20 cellular contexts compared by ENCODE assay signal in the genomic region with DNA sequence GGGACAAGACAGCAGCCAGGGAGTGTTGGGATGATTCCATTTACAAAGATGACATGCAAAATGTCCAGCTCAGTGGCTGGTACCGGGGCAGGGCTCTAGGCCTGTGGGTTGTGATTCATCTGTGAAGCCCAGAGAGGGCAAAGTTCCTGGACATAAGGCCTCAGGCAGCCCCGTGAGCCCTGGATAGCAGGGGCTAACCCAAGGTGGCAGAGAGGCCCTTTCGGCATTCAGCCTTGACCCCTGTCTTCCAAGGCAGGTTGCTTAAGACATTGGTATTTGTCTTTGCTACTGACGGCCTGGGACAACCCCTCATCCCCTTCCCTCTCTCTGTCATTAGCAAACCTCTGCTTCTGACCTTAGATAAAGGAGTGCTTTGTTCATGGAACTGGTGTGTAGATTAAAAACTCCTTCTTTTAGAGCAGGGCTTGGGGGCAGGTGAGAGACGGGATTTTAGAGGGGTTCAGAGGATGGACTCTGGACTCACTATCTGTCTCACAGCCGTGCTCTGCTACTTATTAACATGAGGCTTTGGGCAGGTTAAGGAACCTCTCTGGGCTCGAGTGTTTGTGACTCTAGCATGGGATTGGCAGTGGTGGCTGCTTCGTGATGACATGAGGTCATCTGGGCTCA. TPM values are rescaled to one million over a fixed set of nuclear protein-coding genes. Genes with fewer than 3 reads are reported as not detected.
A peak's percentile ranks its signal among the peaks of the same experiment; 100 is the strongest.
DNase-seq lines count a peak whose midpoint lies in the region; ATAC-seq and TF ChIP-seq lines count a peak whose summit lies in the region.
"Had no signal": no experiment of that assay in that cellular context is flagged by ENCODE, and none has a peak within 500 bp of the region (broad histone marks: within the 10 kb centered on the region; RNA-seq: fewer than 3 reads in every experiment).

No MANE protein-coding gene starts in this region.

- peak; percentile 31 for DNase-seq in activated effector memory CD4-positive, alpha-beta T cell treated with anti-CD3 and anti-CD28 coated beads, Interleukin-2, amount 50 U/mL, for 16 hours
- DNase-seq in activated effector memory CD4-positive, alpha-beta T cell treated with Interleukin-2 at 50 U/mL for 16 hours, result no peak
- DNase-seq in chondrocyte (ENCODE audit: low spot score) (peak; percentile 55), mucosa of gallbladder (ENCODE audit: low spot score) (peak; percentile 77), upper lobe of right lung (peak; percentile 28), anterior cingulate cortex (lab: John Stamatoyannopoulos, UW) (no peak)
- DNase-seq: activated CD4-positive, alpha-beta memory T cell treated with anti-CD3 and anti-CD28 coated beads for 36 hours; effector CD4-positive, alpha-beta T cell; gastrocnemius medialis; immature natural killer cell; naive thymus-derived CD4-positive, alpha-beta T cell; NCI-H1436; NCI-H524 had no signal

- no peaks in the 10 kb centered on the region for H3K9me3 Mint-ChIP-seq in chondrocyte (ENCODE audit: low read depth)
- H3K9me3 Mint-ChIP-seq: activated CD4-positive, alpha-beta memory T cell treated with anti-CD3 and anti-CD28 coated beads for 36 hours; immature natural killer cell; naive thymus-derived CD4-positive, alpha-beta T cell; T-helper 2 cell treated with Interferon-gamma antibody and Interleukin-4, amounts not matched to agents 5 μg/mL and 100 μg/mL, for 36 hours had no signal

- no peaks in the 10 kb centered on the region for H3K4me1 Mint-ChIP-seq in chondrocyte (ENCODE audit: low read depth)
- H3K4me1 Mint-ChIP-seq: immature natural killer cell had no signal

- no peaks in the 10 kb centered on the region for H3K36me3 ChIP-seq in upper lobe of right lung
- H3K36me3 ChIP-seq: ascending aorta, gastrocnemius medialis, suprapubic skin had no signal

- H3K27ac ChIP-seq in upper lobe of right lung, result no peak overlapping the region
- H3K27ac ChIP-seq: ascending aorta, gastrocnemius medialis, suprapubic skin had no signal

- ATAC-seq in upper lobe of right lung, result no peak
- no peak for ATAC-seq in HG03159 (IDR thresholded peaks at IDR 0.05; ENCODE audit: unreplicated experiment)
- no peak for ATAC-seq in GM18505 (IDR thresholded peaks at IDR 0.05; ENCODE audit: unreplicated experiment)
- ATAC-seq: gastrocnemius medialis; K562; naive thymus-derived CD4-positive, alpha-beta T cell had no signal

- H3K27ac Mint-ChIP-seq in chondrocyte (ENCODE audit: unreplicated experiment), result no peak overlapping the region
- H3K27ac Mint-ChIP-seq: activated CD4-positive, alpha-beta memory T cell treated with anti-CD3 and anti-CD28 coated beads for 36 hours; naive thymus-derived CD4-positive, alpha-beta T cell; T-helper 2 cell treated with Interferon-gamma antibody and Interleukin-4, amounts not matched to agents 5 μg/mL and 100 μg/mL, for 36 hours had no signal

- H3K4me3 ChIP-seq in upper lobe of right lung, result no peak overlapping the region
- H3K4me3 ChIP-seq: ascending aorta, gastrocnemius medialis, K562, smooth muscle cell, suprapubic skin had no signal

- peaks cover 13% of the 10 kb centered on the region for H3K4me1 ChIP-seq in upper lobe of right lung
- H3K4me1 ChIP-seq: ascending aorta, suprapubic skin had no signal

- H3K27me3 Mint-ChIP-seq in chondrocyte (ENCODE audit: low read depth), result peaks cover 5% of the 10 kb centered on the region

- peaks cover 1% of the 10 kb centered on the region for H3K36me3 Mint-ChIP-seq in chondrocyte (ENCODE audit: low read depth)
- H3K36me3 Mint-ChIP-seq: activated CD4-positive, alpha-beta memory T cell treated with anti-CD3 and anti-CD28 coated beads for 36 hours; immature natural killer cell; naive thymus-derived CD4-positive, alpha-beta T cell had no signal

- intact Hi-C loops in upper lobe of right lung (cut with DNase I), result no loop called here

- H3K4me3 Mint-ChIP-seq in chondrocyte (ENCODE audit: unreplicated experiment), result no peak overlapping the region
- H3K4me3 Mint-ChIP-seq: activated CD4-positive, alpha-beta memory T cell treated with anti-CD3 and anti-CD28 coated beads for 36 hours; immature natural killer cell; naive thymus-derived CD4-positive, alpha-beta T cell; T-helper 2 cell treated with Interferon-gamma antibody and Interleukin-4, amounts not matched to agents 5 μg/mL and 100 μg/mL, for 36 hours had no signal

- H3K9me3 ChIP-seq in upper lobe of right lung, result no peaks in the 10 kb centered on the region
- H3K9me3 ChIP-seq: ascending aorta, gastrocnemius medialis, suprapubic skin had no signal

- no peaks in the 10 kb centered on the region for H3K27me3 ChIP-seq in upper lobe of right lung
- H3K27me3 ChIP-seq: ascending aorta, gastrocnemius medialis, suprapubic skin had no signal

- TF ChIP-seq CTCF in chondrocyte (IDR thresholded peaks at IDR 0.05), result no peak
- TF ChIP-seq CTCF in upper lobe of right lung (IDR thresholded peaks at IDR 0.05), result no peak

- TF ChIP-seq POLR2A in GM18505 (IDR thresholded peaks at IDR 0.05; ENCODE audit: borderline replicate concordance, extremely low read depth, insufficient read depth, insufficient read length), result no peak

RNA-seq across cellular contexts. Expression of gene TMEM51, which starts 36.3 kb away (rescaled TPM):
- total RNA-seq in chondrocyte (0.82 to 1.9 TPM (median 1.8 TPM) in 3 replicates), mucosa of gallbladder (43.7 TPM), upper lobe of right lung (14.7 TPM)
- total RNA-seq: activated CD4-positive, alpha-beta memory T cell treated with anti-CD3 and anti-CD28 coated beads for 36 hours; ascending aorta had no signal

RNA-seq across cellular contexts. Expression of gene FHAD1, which starts 57.2 kb away (rescaled TPM):
- total RNA-seq in chondrocyte (not detected in 3 replicates), mucosa of gallbladder (1.7 TPM), upper lobe of right lung (2.4 TPM)
- total RNA-seq: activated CD4-positive, alpha-beta memory T cell treated with anti-CD3 and anti-CD28 coated beads for 36 hours; ascending aorta; gastrocnemius medialis; smooth muscle cell had no signal

Comparison
In these comparisons a context has a peak if more than half of its experiments do, and no peak if none do; other contexts are left out.
1. DNase-seq: peak in activated effector memory CD4-positive, alpha-beta T cell treated with anti-CD3 and anti-CD28 coated beads, Interleukin-2, amount 50 U/mL, for 16 hours (single experiment), chondrocyte (single experiment), mucosa of gallbladder (single experiment) and upper lobe of right lung (single experiment); none in activated effector memory CD4-positive, alpha-beta T cell treated with Interleukin-2 at 50 U/mL for 16 hours (single experiment) and anterior cingulate cortex (0 of 58).